In the genomic region with DNA sequence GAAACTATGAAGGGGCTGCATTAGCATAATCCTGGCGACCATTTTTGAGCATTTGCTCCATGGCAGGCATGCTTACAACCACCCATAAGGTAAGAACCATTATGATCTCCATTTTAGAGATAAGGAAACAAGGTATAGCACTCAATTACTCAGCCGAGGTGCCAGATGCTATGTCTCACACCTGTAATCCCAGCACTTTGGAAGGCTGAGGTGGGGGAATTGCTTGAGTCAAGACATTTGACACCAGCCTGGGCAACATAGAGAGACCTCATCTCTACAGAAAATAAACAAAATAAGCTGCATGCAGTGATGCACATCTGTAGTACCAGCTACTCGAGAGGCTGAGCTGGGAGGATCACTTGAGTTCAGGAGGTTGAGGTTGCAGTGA, we compare ENCODE assay signal across 15 cellular contexts. TPM values are rescaled to one million over a fixed set of nuclear protein-coding genes. Genes with fewer than 3 reads are reported as not detected.
DNase-seq lines count a peak whose midpoint lies in the region; TF ChIP-seq lines count a peak whose summit lies in the region.
"Had no signal": no experiment of that assay in that cellular context is flagged by ENCODE, and none has a peak within 500 bp of the region (broad histone marks: within the 10 kb centered on the region; RNA-seq: fewer than 3 reads in every experiment).

No MANE protein-coding gene starts in this region.

- H3K4me1 ChIP-seq in esophagus muscularis mucosa = no peaks in the 10 kb centered on the region
- no peaks in the 10 kb centered on the region for H3K4me1 ChIP-seq in hepatocyte (ENCODE audit: insufficient read depth)
- H3K4me1 ChIP-seq in PC-9 (replicated peaks; ENCODE audit: insufficient read depth) = no peaks in the 10 kb centered on the region
- H3K4me1 ChIP-seq: A549 had no signal

- no peak for TF ChIP-seq EP300 in esophagus muscularis mucosa (IDR thresholded peaks at IDR 0.05)

- DNase-seq in DMS79 (lab: John Stamatoyannopoulos, UW) (peak; percentile 5), DMS79 treated with DMSO at 0.1 percent for 48 hours (lab: John Stamatoyannopoulos, UW) (peak; percentile 31), NCI-H510A treated with DMSO at 0.1 percent for 48 hours (lab: John Stamatoyannopoulos, UW) (peak; percentile 10), esophagus muscularis mucosa (ENCODE audit: extremely low spot score) (peak; percentile 12), SHP77 treated with DMSO at 0.1 percent for 48 hours (lab: John Stamatoyannopoulos, UW) (no peak), hepatocyte (ENCODE audit: low spot score) (no peak), PC-9 (no peak), nucleus accumbens (lab: John Stamatoyannopoulos, UW) (no peak)
- DNase-seq: CD8-positive, alpha-beta T cell had no signal

- no peak overlapping the region for H3K27ac ChIP-seq in esophagus muscularis mucosa (replicated peaks in 1 of 4)
- H3K27ac ChIP-seq in hepatocyte = no peak overlapping the region
- H3K27ac ChIP-seq in PC-9 = no peak overlapping the region
- H3K27ac ChIP-seq: A549 had no signal

- H3K9me3 ChIP-seq in esophagus muscularis mucosa (no peaks in the 10 kb centered on the region), hepatocyte (ENCODE audit: low read depth) (no peaks in the 10 kb centered on the region), PC-9 (ENCODE audit: insufficient read depth, low read depth) (no peaks in the 10 kb centered on the region)
- H3K9me3 ChIP-seq: A549, HAP-1 had no signal

- H2AFZ ChIP-seq in hepatocyte (no peak overlapping the region), PC-9 (no peak overlapping the region)

- H3K79me2 ChIP-seq in hepatocyte (no peaks in the 10 kb centered on the region), PC-9 (ENCODE audit: low read depth) (no peaks in the 10 kb centered on the region)

- H3K9me2 ChIP-seq in hepatocyte (replicated peaks; ENCODE audit: insufficient read depth) (no peaks in the 10 kb centered on the region), PC-9 (ENCODE audit: insufficient read depth) (no peaks in the 10 kb centered on the region)

- H4K20me1 ChIP-seq in hepatocyte (ENCODE audit: insufficient read depth, poor library complexity, severe bottlenecking) (no peaks in the 10 kb centered on the region), PC-9 (ENCODE audit: insufficient read depth) (no peaks in the 10 kb centered on the region)

- intact Hi-C loops in esophagus muscularis mucosa (cut with DNase I) = loop anchor here (10.0 kb wide), 1 partner anchor 241 kb away; no protein-coding TSS in a partner anchor
- intact Hi-C loops in PC-9 (cut with micrococcal nuclease; ENCODE audit: unreplicated experiment) = loop anchor here (1.0 to 10.0 kb wide), 4 partner anchors 94 to 331 kb away; no protein-coding TSS in a partner anchor

- no peaks in the 10 kb centered on the region for H3K27me3 ChIP-seq in esophagus muscularis mucosa
- no peaks in the 10 kb centered on the region for H3K27me3 ChIP-seq in hepatocyte
- H3K27me3 ChIP-seq in PC-9 (ENCODE audit: insufficient read depth, low read depth) = no peaks in the 10 kb centered on the region

- H3K4me3 ChIP-seq in esophagus muscularis mucosa (no peak overlapping the region), hepatocyte (no peak overlapping the region), PC-9 (no peak overlapping the region)
- H3K4me3 ChIP-seq: A549, GM12878, HAP-1 had no signal

- H3K36me3 ChIP-seq in esophagus muscularis mucosa = no peaks in the 10 kb centered on the region
- H3K36me3 ChIP-seq in hepatocyte (replicated peaks; ENCODE audit: insufficient read depth, low read depth) = no peaks in the 10 kb centered on the region
- no peaks in the 10 kb centered on the region for H3K36me3 ChIP-seq in PC-9 (ENCODE audit: low read depth)
- H3K36me3 ChIP-seq: HAP-1 had no signal

- WGBS in esophagus muscularis mucosa = 62% methylated on average over 3 of the region's 3 CpGs
- 42% methylated on average over 3 of the region's 3 CpGs for WGBS in hepatocyte (ENCODE audit: low lambda C conversion rate, missing lambda C conversion rate)

- CTCF ChIA-PET in PC-9 (lab: Charles Lee) = no interaction called here

- no peak for TF ChIP-seq POLR2A in esophagus muscularis mucosa (IDR thresholded peaks at IDR 0.05; ENCODE audit: low read depth)

- BruUV-seq in PC-9 (replicated peaks; lab: Mats Ljungman, UMichigan) = no TSS peak

- no peaks in the 10 kb centered on the region for H3F3A ChIP-seq in PC-9 (ENCODE audit: insufficient read depth, low read depth)

- TF ChIP-seq CTCF in esophagus muscularis mucosa (IDR thresholded peaks at IDR 0.05) (no peak), hepatocyte (IDR thresholded peaks at IDR 0.05; ENCODE audit: poor library complexity) (no peak), PC-9 (conservative IDR thresholded peaks at IDR 0.05) (no peak)

- H3K4me2 ChIP-seq in hepatocyte (no peak overlapping the region), PC-9 (no peak overlapping the region)
- H3K4me2 ChIP-seq: A549 had no signal

- POLR2A ChIA-PET in PC-9 (lab: Charles Lee; ENCODE audit: unreplicated experiment) = interaction anchor here (0.6 kb wide), 1 partner anchor 321 kb away, joined by 4 read pairs; no protein-coding TSS in a partner anchor

RNA-seq across cellular contexts. Expression of gene TIGD4, which starts 43.6 kb away (rescaled TPM):
- total RNA-seq in esophagus muscularis mucosa (under 1 TPM; 0.17 to 0.52 (median 0.37) TPM), hepatocyte (0.84 and 1.3 TPM in 2 replicates), PC-9 (2021) (0.35 and 0.70 TPM in 2 replicates)
- 0.19 TPM in 1 of 2 replicates, not detected in the other for polyA plus RNA-seq in hepatocyte
- polyA plus RNA-seq: BJ had no signal

RNA-seq across cellular contexts. Expression of gene ARFIP1, which starts 43.8 kb away (rescaled TPM):
- total RNA-seq in esophagus muscularis mucosa = 10 to 100 TPM; 26.3 to 36.1 (median 30.6) TPM
- total RNA-seq in hepatocyte = 34.6 and 39.1 TPM in 2 replicates
- 21.7 and 28.7 TPM in 2 replicates for polyA plus RNA-seq in hepatocyte
- total RNA-seq in PC-9 (2021) = 37.4 and 38.4 TPM in 2 replicates

RNA-seq across cellular contexts. Expression of gene TMEM154, which starts 56.1 kb away (rescaled TPM):
- 1 to 10 TPM; 1.1 to 2.9 (median 2.3) TPM for total RNA-seq in esophagus muscularis mucosa
- 1.2 and 1.7 TPM in 2 replicates for total RNA-seq in hepatocyte
- polyA plus RNA-seq in hepatocyte = 0.36 and 6.8 TPM in 2 replicates
- total RNA-seq in PC-9 (2021) = 19.7 and 34.5 TPM in 2 replicates
- total RNA-seq: G401, HepG2 had no signal

Comparison
In these comparisons a context has a peak if more than half of its experiments do, and no peak if none do; other contexts are left out.
1. DNase-seq: peak in DMS79 (single experiment), DMS79 treated with DMSO at 0.1 percent for 48 hours (single experiment), NCI-H510A treated with DMSO at 0.1 percent for 48 hours (single experiment) and esophagus muscularis mucosa (single experiment); none in SHP77 treated with DMSO at 0.1 percent for 48 hours (single experiment), hepatocyte (single experiment), PC-9 (0 of 2) and nucleus accumbens (0 of 56).